ENCODE assay signal across 8 cellular contexts in the genomic region with DNA sequence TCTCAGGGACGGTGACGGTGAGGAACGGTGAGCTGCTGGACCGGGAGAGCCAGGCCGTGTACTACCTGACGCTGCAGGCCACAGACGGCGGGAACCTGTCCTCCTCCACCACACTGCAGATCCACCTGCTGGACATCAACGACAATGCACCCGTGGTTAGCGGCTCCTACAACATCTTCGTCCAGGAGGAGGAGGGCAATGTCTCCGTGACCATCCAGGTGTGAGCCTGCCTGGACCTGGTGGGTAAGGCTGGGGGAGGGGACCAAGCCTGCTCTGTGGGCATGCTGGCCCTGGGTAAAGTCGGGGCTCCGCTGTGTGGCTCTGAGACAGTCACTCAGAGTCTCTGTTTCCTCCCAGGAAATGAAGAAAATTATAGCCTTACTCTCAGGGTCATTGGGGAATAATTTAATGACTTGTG. TPM values are rescaled to one million over a fixed set of nuclear protein-coding genes. Genes with fewer than 3 reads are reported as not detected.
DNase-seq lines count a peak whose midpoint lies in the region; ATAC-seq and TF ChIP-seq lines count a peak whose summit lies in the region.

No MANE protein-coding gene starts in this region.

- no peaks in the 10 kb centered on the region for H3K36me3 ChIP-seq in OCI-LY1 (ENCODE audit: insufficient read depth, low read length)
- H3K36me3 ChIP-seq in adrenal gland (replicated peaks in 1 of 2) = no peaks in the 10 kb centered on the region
- no peaks in the 10 kb centered on the region for H3K36me3 ChIP-seq in stomach

- ATAC-seq in HG03159 (IDR thresholded peaks at IDR 0.05; ENCODE audit: unreplicated experiment) (no peak), GM19035 (IDR thresholded peaks at IDR 0.05; ENCODE audit: unreplicated experiment) (no peak)

- TF ChIP-seq EP300 in stomach (IDR thresholded peaks at IDR 0.05) = no peak

- H3K4me3 ChIP-seq in OCI-LY1 (ENCODE audit: low read depth, low read length, poor library complexity, severe bottlenecking) (no peak overlapping the region), adrenal gland (no peak overlapping the region), stomach (no peak overlapping the region)

- WGBS in adrenal gland, 4 donors = 26 to 35% (median 31%) methylated on average over 4 to 15 of the region's 15 CpGs
- 20 to 29% (median 20%) methylated on average over 14 to 15 of the region's 15 CpGs for WGBS in stomach, 5 donors

- TF ChIP-seq CTCF in OCI-LY1 (IDR thresholded peaks at IDR 0.05; ENCODE audit: low read length) (peak; percentile 55), adrenal gland (IDR thresholded peaks at IDR 0.05) (peak; percentile 24 to 67 (median 56)), stomach (IDR thresholded peaks at IDR 0.05) (peak in 5 of 7 experiments; percentile 50 to 80 (median 65))

- no peaks in the 10 kb centered on the region for H3K36me3 Mint-ChIP-seq in immature natural killer cell

- no peaks in the 10 kb centered on the region for H4K20me1 ChIP-seq in OCI-LY1 (ENCODE audit: insufficient read depth, low read length)

- no peak overlapping the region for H3K27ac ChIP-seq in OCI-LY1 (ENCODE audit: low read depth, low read length, poor library complexity, severe bottlenecking)
- H3K27ac ChIP-seq in adrenal gland = no peak overlapping the region
- H3K27ac ChIP-seq in stomach = no peak overlapping the region

- peak; percentile 31 for DNase-seq in activated CD8-positive, alpha-beta memory T cell treated with anti-CD3 and anti-CD28 coated beads, Interleukin-2, amount 50 U/mL, for 4 hours
- no peak for DNase-seq in activated CD8-positive, alpha-beta memory T cell treated with anti-CD3 and anti-CD28 coated beads, Interleukin-2, amount 50 U/mL, for 48 hours
- DNase-seq in adrenal gland = peak; percentile 47 to 86 (median 70)
- DNase-seq in immature natural killer cell = peak; percentile 31 to 42 (median 36)
- peak; percentile 80 for DNase-seq in stomach

- H3K27me3 ChIP-seq in OCI-LY1 (ENCODE audit: insufficient read depth, low read length) = peaks cover 11% of the 10 kb centered on the region; the same call in 1 of the 2 replicates
- no peaks in the 10 kb centered on the region for H3K27me3 ChIP-seq in adrenal gland
- peaks cover 0 to 14% (median 4%) of the 10 kb centered on the region in 3 donors for H3K27me3 ChIP-seq in stomach

- H3K79me2 ChIP-seq in OCI-LY1 (ENCODE audit: insufficient read depth, low read length) = no peaks in the 10 kb centered on the region

- no peaks in the 10 kb centered on the region for H3K9me2 ChIP-seq in OCI-LY1 (ENCODE audit: low read depth, low read length)

- no peaks in the 10 kb centered on the region for H3K4me1 ChIP-seq in OCI-LY1 (ENCODE audit: insufficient read depth, low read length, severe bottlenecking)
- H3K4me1 ChIP-seq in adrenal gland (replicated peaks in 1 of 2) = no peaks in the 10 kb centered on the region
- peaks cover 0 to 6% (median 0%) of the 10 kb centered on the region in 4 donors for H3K4me1 ChIP-seq in stomach

- H3K4me2 ChIP-seq in OCI-LY1 (ENCODE audit: low read length) = no peak overlapping the region

- H3K9ac ChIP-seq in OCI-LY1 (ENCODE audit: low read length) = no peak overlapping the region

- no peaks in the 10 kb centered on the region for H3K9me3 ChIP-seq in OCI-LY1 (ENCODE audit: low read length)
- H3K9me3 ChIP-seq in adrenal gland (replicated peaks in 1 of 3) = no peaks in the 10 kb centered on the region
- no peaks in the 10 kb centered on the region for H3K9me3 ChIP-seq in stomach

- no peak overlapping the region for H3K27ac Mint-ChIP-seq in immature natural killer cell

- H3K9me3 Mint-ChIP-seq in immature natural killer cell = no peaks in the 10 kb centered on the region

- H3K27me3 Mint-ChIP-seq in immature natural killer cell (ENCODE audit: low read depth in 3 of 3) = peaks cover 0 to 5% (median 2%) of the 10 kb centered on the region in 3 donors

- TF ChIP-seq POLR2A in adrenal gland (IDR thresholded peaks at IDR 0.05) (no peak), stomach (IDR thresholded peaks at IDR 0.05) (no peak)

- no peak overlapping the region for H2AFZ ChIP-seq in OCI-LY1 (ENCODE audit: low read length)

- peaks cover 0 to 1% of the 10 kb centered on the region in 2 donors for H3K4me1 Mint-ChIP-seq in immature natural killer cell

- no peak overlapping the region for H3K4me3 Mint-ChIP-seq in immature natural killer cell

- H3F3A ChIP-seq in OCI-LY1 (ENCODE audit: insufficient read depth, low read length) = no peaks in the 10 kb centered on the region

- intact Hi-C loops in adrenal gland (cut with DNase I) (no loop called here), stomach (cut with DNase I; ENCODE audit: low total_unique reads) (no loop called here)

RNA-seq across cellular contexts. Expression of a gene that starts 29.3 kb away (rescaled TPM):
- under 1 TPM in 6 of 8 donors, not detected in 2; under 0.01 to 0.39 (median 0.26) TPM for total RNA-seq in adrenal gland
- under 1 TPM; 0.08 to 0.13 (median 0.10) TPM for polyA plus RNA-seq in adrenal gland
- not detected for polyA plus RNA-seq in immature natural killer cell
- total RNA-seq in stomach = 10 to 100 TPM in 3 of 5 donors, 1 to 10 TPM in 2; 9.6 to 18.7 (median 13.4) TPM
- polyA plus RNA-seq in stomach = 1 to 10 TPM in 1 of 3 donors, under 1 TPM in 2; 0.13 to 1.6 (median 0.76) TPM

RNA-seq across cellular contexts. Expression of a gene that starts 31.6 kb away (rescaled TPM):
- total RNA-seq in adrenal gland (1 to 10 TPM in 4 of 8 donors, under 1 TPM in 4; 0.42 to 4.0 (median 1.2) TPM), stomach (1 to 10 TPM in 1 of 5 donors, under 1 TPM in 2, not detected in 2; 0.72 to 1.4 (median 0.92) TPM)
- polyA plus RNA-seq in adrenal gland (1 to 10 TPM in 2 of 3 donors, under 1 TPM in 1; 0.81 to 2.2 (median 1.3) TPM), immature natural killer cell (under 1 TPM; 0.34 to 0.63 (median 0.46) TPM), stomach (under 1 TPM; 0.30 to 0.46 (median 0.37) TPM)

RNA-seq across cellular contexts. Expression of a gene that starts 41.2 kb away (rescaled TPM):
- total RNA-seq in adrenal gland (10 to 100 TPM; 13.5 to 65.7 (median 25.8) TPM), stomach (100 to 1,000 TPM in 1 of 5 donors, 10 to 100 TPM in 3, 1 to 10 TPM in 1; 6.6 to 176 (median 30.6) TPM)
- polyA plus RNA-seq in adrenal gland (10 to 100 TPM in 2 of 3 donors, 1 to 10 TPM in 1; 5.3 to 43.1 (median 16.4) TPM), immature natural killer cell (1 to 10 TPM; 1.2 to 9.8 (median 2.0) TPM), stomach (10 to 100 TPM; 11.5 to 15.1 (median 13.6) TPM)

RNA-seq across cellular contexts. Expression of a gene that starts 51.9 kb away (rescaled TPM):
- total RNA-seq in adrenal gland (1 to 10 TPM in 2 of 8 donors, under 1 TPM in 2, not detected in 4; 0.19 to 2.4 (median 1.4) TPM), stomach (not detected)
- polyA plus RNA-seq in adrenal gland (1 to 10 TPM; 1.0 to 8.6 (median 2.8) TPM), immature natural killer cell (under 1 TPM in 1 of 3 donors, not detected in 2; 0.26 TPM), stomach (not detected)

RNA-seq across cellular contexts. Expression of a gene that starts 52.1 kb away (rescaled TPM):
- total RNA-seq in adrenal gland (under 1 TPM in 1 of 8 donors, not detected in 7; 0.28 TPM), stomach (not detected)
- polyA plus RNA-seq in adrenal gland (under 1 TPM; 0.24 to 0.37 (median 0.24) TPM), immature natural killer cell (not detected), stomach (not detected)
